Comparison of ENCODE assay signal across 15 cellular contexts in the genomic region with DNA sequence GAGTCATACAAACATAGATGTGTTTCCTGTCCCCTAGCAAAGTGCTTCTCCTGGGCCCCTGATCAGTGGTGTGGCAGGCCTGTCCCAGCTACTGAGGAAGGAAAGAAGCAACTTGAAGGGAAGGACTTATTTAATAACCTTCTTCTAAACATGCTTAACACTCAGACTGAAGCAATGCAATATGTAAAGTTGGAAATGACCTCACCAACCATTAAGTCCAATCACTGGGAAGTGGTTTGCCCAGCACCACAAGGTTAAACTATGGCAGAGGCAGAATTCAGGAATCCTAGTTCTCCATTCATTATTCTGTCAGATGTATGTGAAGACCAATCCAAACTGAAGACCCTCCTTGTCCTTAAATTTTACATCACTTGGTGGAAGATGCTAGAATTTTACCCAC.
"Had no signal": no experiment of that assay in that cellular context is flagged by ENCODE, and none has a peak within 500 bp of the region (broad histone marks: within the 10 kb centered on the region; RNA-seq: fewer than 3 reads in every experiment).

No MANE protein-coding gene starts in this region.

- ATAC-seq: activated CD4-positive, CD25-positive, alpha-beta regulatory T cell treated with anti-CD3 and anti-CD28 coated beads, Interleukin-2, amount 50 U/mL, for 24 hours; naive thymus-derived CD8-positive, alpha-beta T cell had no signal

- H3K4me3 Mint-ChIP-seq: activated naive CD8-positive, alpha-beta T cell treated with anti-CD3 and anti-CD28 coated beads, Interleukin-2, amount 10 ng/mL, durations not matched to agents 7 days and 5 days; T-helper 2 cell treated with Interferon-gamma antibody and Interleukin-4, amounts not matched to agents 5 μg/mL and 100 μg/mL, for 36 hours had no signal

- H3K27ac ChIP-seq: cardiac muscle cell, tibial artery, uterus had no signal

- H3K36me3 ChIP-seq: cardiac muscle cell, uterus had no signal

- H3K9me3 ChIP-seq: tibial artery, uterus had no signal

- H3K27me3 Mint-ChIP-seq: activated naive CD8-positive, alpha-beta T cell treated with anti-CD3 and anti-CD28 coated beads, Interleukin-2, amount 10 ng/mL, durations not matched to agents 7 days and 5 days; naive thymus-derived CD8-positive, alpha-beta T cell had no signal

- H3K27me3 ChIP-seq: cardiac muscle cell, tibial artery, uterus had no signal

- H3K4me1 ChIP-seq: tibial artery, uterus had no signal

- DNase-seq: activated gamma-delta T cell; activated naive CD8-positive, alpha-beta T cell treated with anti-CD3 and anti-CD28 coated beads, Interleukin-2, amount 10 ng/mL, durations not matched to agents 7 days and 5 days; activated T-cell treated with anti-CD3 and anti-CD28 coated beads, Interleukin-2, amount 50 U/mL, for 1 hour; aorta; hippocampal formation; kidney glomerular epithelial cell; naive thymus-derived CD8-positive, alpha-beta T cell; nucleus accumbens; stimulated activated CD4-positive, alpha-beta T cell treated with anti-CD3 and anti-CD28 coated beads, Interleukin-4, amount 100 ng/mL, for 4 hours; tibial artery; uterus had no signal

- H3K4me3 ChIP-seq: cardiac muscle cell, lung, tibial artery, uterus had no signal

- H3K27ac Mint-ChIP-seq: activated naive CD8-positive, alpha-beta T cell treated with anti-CD3 and anti-CD28 coated beads, Interleukin-2, amount 10 ng/mL, durations not matched to agents 7 days and 5 days; T-helper 2 cell treated with Interferon-gamma antibody and Interleukin-4, amounts not matched to agents 5 μg/mL and 100 μg/mL, for 36 hours had no signal

- H3K9me3 Mint-ChIP-seq: activated naive CD8-positive, alpha-beta T cell treated with anti-CD3 and anti-CD28 coated beads, Interleukin-2, amount 10 ng/mL, durations not matched to agents 7 days and 5 days; naive thymus-derived CD8-positive, alpha-beta T cell; T-helper 2 cell treated with Interferon-gamma antibody and Interleukin-4, amounts not matched to agents 5 μg/mL and 100 μg/mL, for 36 hours had no signal
